In genomic region chr2:197300139-197300538, GRCh38 we compare ENCODE assay signal across 16 cellular contexts. TPM values are rescaled to one million over a fixed set of nuclear protein-coding genes. Genes with fewer than 3 reads are reported as not detected.
DNase-seq lines count a peak whose midpoint lies in the region; ATAC-seq, FAIRE-seq and TF ChIP-seq lines count a peak whose summit lies in the region.
"Had no signal": no experiment of that assay in that cellular context is flagged by ENCODE, and none has a peak within 500 bp of the region (broad histone marks: within the 10 kb centered on the region; RNA-seq: fewer than 3 reads in every experiment).

No MANE protein-coding gene starts in this region.

- H3K27me3 ChIP-seq in bronchial epithelial cell (ENCODE audit: control insufficient read depth, insufficient read depth, low read length) (no peaks in the 10 kb centered on the region), neutrophil (no peaks in the 10 kb centered on the region)
- H3K27me3 ChIP-seq: cardiac muscle cell had no signal

- H3K4me3 ChIP-seq in bronchial epithelial cell (ENCODE audit: low read depth, low read length) (no peak overlapping the region), neutrophil (ENCODE audit: low read depth in 1 of 2, low read length in 1 of 2) (no peak overlapping the region)
- H3K4me3 ChIP-seq: cardiac muscle cell had no signal

- peaks cover 4% of the 10 kb centered on the region for H3K9me3 Mint-ChIP-seq in activated T-cell treated with anti-CD3 and anti-CD28 coated beads, Interleukin-2, amount 50 U/mL, for 4 hours

- FAIRE-seq in bronchial epithelial cell (lab: Jason Lieb, UNC) = no peak

- no peaks in the 10 kb centered on the region for H3K36me3 ChIP-seq in bronchial epithelial cell (ENCODE audit: control insufficient read depth, insufficient read depth, low read length)
- H3K36me3 ChIP-seq in neutrophil = peaks cover 2% of the 10 kb centered on the region
- H3K36me3 ChIP-seq: cardiac muscle cell had no signal

- H3K27me3 Mint-ChIP-seq in activated T-cell treated with anti-CD3 and anti-CD28 coated beads, Interleukin-2, amount 50 U/mL, for 4 hours (ENCODE audit: low read depth) = no peaks in the 10 kb centered on the region

- H3K4me1 ChIP-seq in neutrophil (ENCODE audit: control insufficient read depth in 1 of 2, insufficient read depth in 1 of 2, low read depth in 1 of 2, low read length in 1 of 2) = peaks cover 94 to 98% of the 10 kb centered on the region in 2 experiments

- peaks cover 93% of the 10 kb centered on the region for H3K4me1 Mint-ChIP-seq in activated T-cell treated with anti-CD3 and anti-CD28 coated beads, Interleukin-2, amount 50 U/mL, for 4 hours (ENCODE audit: low read depth)

- peaks cover 36% of the 10 kb centered on the region for H3K36me3 Mint-ChIP-seq in activated T-cell treated with anti-CD3 and anti-CD28 coated beads, Interleukin-2, amount 50 U/mL, for 4 hours (ENCODE audit: insufficient read depth)

- POLR2A ChIA-PET in RWPE1 (lab: Yijun Ruan, JAX; ENCODE audit: low non-redundant PET) = no interaction called here

- no peaks in the 10 kb centered on the region for H3K9me3 ChIP-seq in neutrophil

- DNase-seq in activated T-cell treated with anti-CD3 and anti-CD28 coated beads, Interleukin-2, amount 50 U/mL, for 4 hours = no peak
- DNase-seq in activated T-cell treated with anti-CD3 and anti-CD28 coated beads, Interleukin-2, amount 50 U/mL, for 1 hour = no peak
- DNase-seq in RWPE1 (ENCODE audit: low spot score) = peak; percentile 21
- DNase-seq in bronchial epithelial cell (ENCODE audit: low read depth) = peak; percentile 98
- DNase-seq in NCI-H1092 (lab: John Stamatoyannopoulos, UW) = no peak
- DNase-seq: activated CD4-positive, alpha-beta T cell treated with anti-CD3 and anti-CD28 coated beads for 1 hour; Calu3; effector CD4-positive, alpha-beta T cell; KG1; NCI-H1105; posterior cingulate gyrus had no signal

- H3K4me3 Mint-ChIP-seq in activated T-cell treated with anti-CD3 and anti-CD28 coated beads, Interleukin-2, amount 50 U/mL, for 4 hours = peak overlapping the region; percentile 50

- TF ChIP-seq CTCF in RWPE1 (conservative IDR thresholded peaks at IDR 0.05; ENCODE audit: low read depth) (no peak), bronchial epithelial cell (IDR thresholded peaks at IDR 0.05; ENCODE audit: insufficient read depth, low read length, severe bottlenecking) (no peak), neutrophil (IDR thresholded peaks at IDR 0.05) (no peak)

- no peak overlapping the region for H3K27ac ChIP-seq in RWPE1
- H3K27ac ChIP-seq in neutrophil = peak overlapping the region; percentile 99
- H3K27ac ChIP-seq: cardiac muscle cell had no signal

- peak; percentile 11 to 12 for ATAC-seq in activated T-cell treated with anti-CD3 and anti-CD28 coated beads, Interleukin-2, amount 50 U/mL, for 4 hours
- ATAC-seq in GM18511 (IDR thresholded peaks at IDR 0.05; ENCODE audit: unreplicated experiment) = no peak
- ATAC-seq in HG02973 (IDR thresholded peaks at IDR 0.05; ENCODE audit: unreplicated experiment) = no peak
- ATAC-seq: left lobe of liver had no signal

- CTCF ChIA-PET in RWPE1 (lab: Yijun Ruan, JAX) = no interaction called here

RNA-seq across cellular contexts. Expression of gene ANKRD44, which starts 10.4 kb away (rescaled TPM):
- 10 to 100 TPM; 75.0 to 91.5 (median 78.3) TPM for total RNA-seq in activated T-cell treated with anti-CD3 and anti-CD28 coated beads, Interleukin-2, amount 50 U/mL, for 4 hours
- 0.26 and 0.90 TPM in 2 replicates for total RNA-seq in bronchial epithelial cell

Comparison
In these comparisons a context has a peak if more than half of its experiments do, and no peak if none do; other contexts are left out.
1. ATAC-seq: peak in activated T-cell treated with anti-CD3 and anti-CD28 coated beads, Interleukin-2, amount 50 U/mL, for 4 hours (2 of 2); none in GM18511 (single experiment) and HG02973 (single experiment).
2. DNase-seq: peak in RWPE1 (single experiment) and bronchial epithelial cell (single experiment); none in activated T-cell treated with anti-CD3 and anti-CD28 coated beads, Interleukin-2, amount 50 U/mL, for 4 hours (single experiment), activated T-cell treated with anti-CD3 and anti-CD28 coated beads, Interleukin-2, amount 50 U/mL, for 1 hour (single experiment) and NCI-H1092 (single experiment).
3. RNA of gene ANKRD44, which starts 10.4 kb away (total RNA-seq): 75.0 to 91.5 TPM in activated T-cell treated with anti-CD3 and anti-CD28 coated beads, Interleukin-2, amount 50 U/mL, for 4 hours; 0.26 to 0.90 TPM in bronchial epithelial cell; every median in the first group is over 10 times any median in the second.